12 cellular contexts compared by ENCODE assay signal in genomic region chr6:148776321-148776966, GRCh38. TPM values are rescaled to one million over a fixed set of nuclear protein-coding genes. Genes with fewer than 3 reads are reported as not detected.
DNase-seq lines count a peak whose midpoint lies in the region; ATAC-seq and TF ChIP-seq lines count a peak whose summit lies in the region.
"Had no signal": no experiment of that assay in that cellular context is flagged by ENCODE, and none has a peak within 500 bp of the region (broad histone marks: within the 10 kb centered on the region; RNA-seq: fewer than 3 reads in every experiment).

No MANE protein-coding gene starts in this region.

- H3K4me3 ChIP-seq in right cardiac atrium (ENCODE audit: low read length): no peak overlapping the region
- no peak overlapping the region for H3K4me3 ChIP-seq in right atrium auricular region
- H3K4me3 ChIP-seq in aorta (ENCODE audit: low read length in 2 of 2): no peak overlapping the region

- H3K36me3 ChIP-seq in right atrium auricular region: no peaks in the 10 kb centered on the region
- no peaks in the 10 kb centered on the region for H3K36me3 ChIP-seq in aorta (ENCODE audit: control insufficient read depth in 1 of 2, insufficient read depth in 2 of 2, low read length in 1 of 2)

- CTCF ChIA-PET in MCF 10A (lab: Yijun Ruan, JAX): interaction anchor here (0.9 to 2.5 kb wide), 4 partner anchors 19 to 198 kb away, joined by 3 to 9 read pairs (median 4); no protein-coding TSS in a partner anchor

- POLR2A ChIA-PET in MCF 10A (lab: Yijun Ruan, JAX): interaction anchor here (0.5 to 1.7 kb wide), 8 partner anchors 10 to 178 kb away, joined by 3 to 5 read pairs (median 3); no protein-coding TSS in a partner anchor

- no peaks in the 10 kb centered on the region for H3K9me3 Mint-ChIP-seq in MCF 10A (ENCODE audit: unreplicated experiment)
- no peaks in the 10 kb centered on the region for H3K9me3 Mint-ChIP-seq in mesothelial cell of epicardium
- H3K9me3 Mint-ChIP-seq: naive thymus-derived CD4-positive, alpha-beta T cell had no signal

- TF ChIP-seq CTCF in right atrium auricular region (IDR thresholded peaks at IDR 0.05) (no peak), MCF 10A (IDR thresholded peaks at IDR 0.05; ENCODE audit: unreplicated experiment) (no peak), mesothelial cell of epicardium (IDR thresholded peaks at IDR 0.05; ENCODE audit: unreplicated experiment) (no peak)

- peaks cover 28% of the 10 kb centered on the region for H3K4me1 Mint-ChIP-seq in MCF 10A (ENCODE audit: insufficient read depth, unreplicated experiment)
- H3K4me1 Mint-ChIP-seq in mesothelial cell of epicardium: peaks cover 3% of the 10 kb centered on the region

- H3K9me3 ChIP-seq in right cardiac atrium (ENCODE audit: control insufficient read depth, low read length): no peaks in the 10 kb centered on the region
- no peaks in the 10 kb centered on the region for H3K9me3 ChIP-seq in right atrium auricular region
- H3K9me3 ChIP-seq in aorta (ENCODE audit: control insufficient read depth, low read length): no peaks in the 10 kb centered on the region

- intact Hi-C loops in right cardiac atrium (cut with DNase I) (no loop called here), MCF 10A (cut with micrococcal nuclease) (no loop called here), aorta (cut with DNase I) (loop anchor here in 1 of 2 donors (10.0 kb wide), 1 partner anchor 108 kb away; no protein-coding TSS in a partner anchor)

- WGBS in right cardiac atrium: 57% methylated on average over 7 of the region's 7 CpGs
- 34 to 39% methylated on average over 7 of the region's 7 CpGs for WGBS in aorta, 2 donors

- H3K27ac Mint-ChIP-seq in MCF 10A (ENCODE audit: low read depth, unreplicated experiment): no peak overlapping the region
- peak overlapping the region; percentile 41 for H3K27ac Mint-ChIP-seq in mesothelial cell of epicardium
- H3K27ac Mint-ChIP-seq: naive thymus-derived CD4-positive, alpha-beta T cell had no signal

- no peak overlapping the region for H3K27ac ChIP-seq in right cardiac atrium (ENCODE audit: low read length)
- H3K27ac ChIP-seq in right atrium auricular region: no peak overlapping the region
- H3K27ac ChIP-seq in aorta (ENCODE audit: low read depth in 1 of 2, low read length in 2 of 2): no peak overlapping the region

- BruUV-seq in MCF 10A (replicated peaks; lab: Mats Ljungman, UMichigan): no TSS peak

- ATAC-seq in right cardiac atrium: peak; percentile 29 to 52
- ATAC-seq in aorta (ENCODE audit: low FRiP score): peak; percentile 37
- no peak for ATAC-seq in HG02973 (IDR thresholded peaks at IDR 0.05; ENCODE audit: unreplicated experiment)
- ATAC-seq: naive thymus-derived CD4-positive, alpha-beta T cell had no signal

- H3K4me3 Mint-ChIP-seq in MCF 10A (ENCODE audit: unreplicated experiment) (peak overlapping the region; percentile 55), mesothelial cell of epicardium (no peak overlapping the region)
- H3K4me3 Mint-ChIP-seq: naive thymus-derived CD4-positive, alpha-beta T cell had no signal

- H3K27me3 ChIP-seq in right cardiac atrium (ENCODE audit: control insufficient read depth, insufficient read depth) (no peaks in the 10 kb centered on the region), right atrium auricular region (no peaks in the 10 kb centered on the region), aorta (ENCODE audit: control insufficient read depth in 1 of 2, insufficient read depth in 2 of 2, low read length in 1 of 2) (no peaks in the 10 kb centered on the region)

- H3K36me3 Mint-ChIP-seq in MCF 10A (ENCODE audit: insufficient read depth, unreplicated experiment): peaks cover 5% of the 10 kb centered on the region
- no peaks in the 10 kb centered on the region for H3K36me3 Mint-ChIP-seq in mesothelial cell of epicardium
- H3K36me3 Mint-ChIP-seq: naive thymus-derived CD4-positive, alpha-beta T cell had no signal

- DNase-seq in right cardiac atrium (no peak), right atrium auricular region (ENCODE audit: low spot score) (no peak), MCF 10A (ENCODE audit: unreplicated experiment) (peak; percentile 70), mesothelial cell of epicardium (ENCODE audit: low spot score in 2 of 2, unreplicated experiment in 2 of 2) (no peak), aorta (no peak), mucosa of gallbladder (ENCODE audit: low spot score) (no peak)
- no peak for DNase-seq in central memory CD4-positive, alpha-beta T cell
- DNase-seq: activated naive CD4-positive, alpha-beta T cell treated with Interleukin-2 at 50 U/mL for 16 hours; naive thymus-derived CD4-positive, alpha-beta T cell; NCI-H510A; T-helper 9 cell had no signal

- H3K27me3 Mint-ChIP-seq in MCF 10A (ENCODE audit: insufficient read depth, unreplicated experiment): no peaks in the 10 kb centered on the region
- H3K27me3 Mint-ChIP-seq in mesothelial cell of epicardium (ENCODE audit: low read depth): no peaks in the 10 kb centered on the region

- H3K4me1 ChIP-seq in right cardiac atrium (ENCODE audit: control insufficient read depth, insufficient read depth, low read length) (peaks cover 4% of the 10 kb centered on the region), right atrium auricular region (peaks cover 0 to 10% of the 10 kb centered on the region in 2 donors), aorta (ENCODE audit: control insufficient read depth in 1 of 2, insufficient read depth in 2 of 2, low read length in 2 of 2) (peaks cover under 1 to 11% of the 10 kb centered on the region in 2 donors)

RNA-seq across cellular contexts. Expression of gene UST, which starts 29.6 kb away (rescaled TPM):
- total RNA-seq in right cardiac atrium: 1 to 10 TPM; 4.4 to 5.9 (median 4.9) TPM
- polyA plus RNA-seq in right cardiac atrium: 5.1 TPM
- total RNA-seq in right atrium auricular region: 1 to 10 TPM; 4.3 to 5.3 TPM
- 10.0 and 10.8 TPM in 2 replicates for total RNA-seq in MCF 10A (2022)
- 5.9 to 6.6 TPM (median 6.3 TPM) in 3 replicates for total RNA-seq in mesothelial cell of epicardium
- 10 to 100 TPM; 15.6 to 21.5 TPM for total RNA-seq in aorta
- polyA plus RNA-seq in aorta: 10 to 100 TPM in 1 of 2 donors, 1 to 10 TPM in 1; 8.4 to 12.7 TPM
- total RNA-seq in mucosa of gallbladder: 24.0 TPM
- polyA plus RNA-seq: naive thymus-derived CD4-positive, alpha-beta T cell had no signal
